Comparison of ENCODE assay signal across 1 cellular context in the genomic region with DNA sequence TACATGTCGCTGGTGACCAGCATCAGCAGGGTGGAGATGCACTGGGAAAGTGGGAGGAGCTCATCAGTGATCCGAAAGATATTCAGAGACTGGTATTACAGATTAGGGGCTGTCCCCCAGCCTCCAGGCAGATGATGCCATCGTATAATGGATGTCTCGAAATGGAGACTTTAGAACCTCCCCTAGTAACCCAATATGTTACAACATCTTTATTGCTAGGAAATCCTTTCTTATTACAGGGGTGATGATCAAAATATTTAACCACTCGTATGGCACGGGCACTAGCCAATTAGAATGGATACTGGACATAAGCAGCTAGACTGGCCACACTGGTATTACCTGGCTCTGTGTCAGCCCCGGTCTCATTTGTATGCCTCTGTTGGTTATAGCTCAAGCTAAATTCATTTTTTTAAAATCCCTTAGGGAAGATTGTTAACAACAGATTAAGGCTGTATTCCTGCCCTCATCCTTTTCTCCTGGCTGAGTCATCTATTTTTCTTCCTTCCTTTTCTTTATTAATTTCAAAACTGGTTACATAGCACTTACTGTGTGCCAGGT.
TF ChIP-seq lines count a peak whose summit lies in the region.

No MANE protein-coding gene starts in this region.

TF ChIP-seq in K562, 482 proteins besides CTCF, POLR2A, EP300 and RAD21:
- peak; percentile 40; the same call in 1 of the 2 replicates for TF ChIP-seq ZNF316 (IDR thresholded peaks at IDR 0.05)
- no peak for TF ChIP-seq NFRKB (IDR thresholded peaks at IDR 0.05; ENCODE audit: low read depth)
- TF ChIP-seq, protein P1, sequence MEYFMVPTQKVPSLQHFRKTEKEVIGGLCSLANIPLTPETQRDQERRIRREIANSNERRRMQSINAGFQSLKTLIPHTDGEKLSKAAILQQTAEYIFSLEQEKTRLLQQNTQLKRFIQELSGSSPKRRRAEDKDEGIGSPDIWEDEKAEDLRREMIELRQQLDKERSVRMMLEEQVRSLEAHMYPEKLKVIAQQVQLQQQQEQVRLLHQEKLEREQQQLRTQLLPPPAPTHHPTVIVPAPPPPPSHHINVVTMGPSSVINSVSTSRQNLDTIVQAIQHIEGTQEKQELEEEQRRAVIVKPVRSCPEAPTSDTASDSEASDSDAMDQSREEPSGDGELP (CRISPR knock-in tag; IDR thresholded peaks at IDR 0.05; ENCODE audit: borderline replicate concordance), result 0 out of 2 replicates have a peak, but pooled peaks have one; percentile 4
